1 cellular context compared by ENCODE assay signal in the genomic region with DNA sequence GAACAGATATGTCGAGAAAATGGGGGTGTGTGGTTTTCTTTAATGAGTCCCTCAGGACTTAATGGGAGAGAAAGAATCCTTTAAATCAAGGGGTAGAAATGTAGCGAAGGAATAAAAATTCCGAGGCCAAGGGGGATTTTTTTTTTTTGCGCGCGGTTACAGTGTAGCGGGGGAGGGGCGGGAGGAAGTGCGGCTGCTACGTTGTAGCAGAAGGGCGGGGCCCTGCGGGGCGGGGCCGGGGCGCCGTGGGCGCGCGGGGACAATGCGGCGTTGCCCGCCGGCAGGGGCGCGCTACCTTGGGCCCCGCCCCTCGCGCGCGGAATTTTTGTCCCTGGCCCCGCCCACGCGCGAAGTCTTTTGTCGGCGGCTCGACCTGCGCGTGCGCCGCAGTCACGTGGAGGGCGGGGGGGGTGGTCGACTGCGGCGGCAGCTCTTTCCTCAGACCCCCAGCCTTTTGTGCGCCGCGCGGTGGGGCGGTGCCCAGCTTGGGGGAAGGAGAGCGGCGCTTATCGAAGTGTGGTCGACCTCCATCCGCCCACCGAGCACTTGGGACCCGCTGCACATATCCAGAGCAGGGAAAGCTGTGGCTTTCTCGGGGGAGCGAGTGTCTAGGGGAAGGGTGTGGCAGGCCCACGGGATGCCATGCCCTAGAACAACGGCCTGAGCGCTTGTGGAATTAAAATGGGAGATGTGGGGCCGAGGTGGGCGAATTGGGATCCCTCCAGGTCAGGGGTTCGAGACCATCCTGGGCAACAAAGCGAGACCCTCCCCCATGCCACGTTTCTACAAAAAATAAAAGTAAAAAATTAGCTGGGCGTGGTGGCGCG.
TF ChIP-seq lines count a peak whose summit lies in the region.

No MANE protein-coding gene starts in this region.

TF ChIP-seq in A549, 52 proteins besides CTCF, POLR2A, EP300 and RAD21:
- no peak for TF ChIP-seq KDM5A (IDR thresholded peaks at IDR 0.05)
- peak; percentile 45 for TF ChIP-seq BHLHE40 (IDR thresholded peaks at IDR 0.05; ENCODE audit: low read depth, low read length)
- TF ChIP-seq RNF2 (IDR thresholded peaks at IDR 0.05; ENCODE audit: borderline replicate concordance, low read depth), result no peak
- 0 out of 2 replicates have a peak, but pooled peaks have one; percentile 65 for TF ChIP-seq POLR2AphosphoS2 (conservative IDR thresholded peaks at IDR 0.05; ENCODE audit: low read length)
- TF ChIP-seq REST (IDR thresholded peaks at IDR 0.05), result no peak
- TF ChIP-seq ZSCAN20 (CRISPR knock-in tag; IDR thresholded peaks at IDR 0.05), result no peak
- TF ChIP-seq JUNB (IDR thresholded peaks at IDR 0.05), result no peak
- no peak for TF ChIP-seq HOXB13 (CRISPR knock-in tag; IDR thresholded peaks at IDR 0.05; ENCODE audit: low read depth)
- TF ChIP-seq ZFP36 (IDR thresholded peaks at IDR 0.05; ENCODE audit: borderline replicate concordance, partially characterized antibody), result no peak
- TF ChIP-seq PBX3 (IDR thresholded peaks at IDR 0.05), result no peak; the same call in 1 of the 2 replicates
- no peak for TF ChIP-seq ESRRA (IDR thresholded peaks at IDR 0.05; ENCODE audit: borderline replicate concordance, low read length)
- no peak for TF ChIP-seq MYC (IDR thresholded peaks at IDR 0.05; ENCODE audit: borderline replicate concordance, low read length)
- no peak; the same call in none of the 2 replicates for TF ChIP-seq TFCP2L1 (CRISPR knock-in tag; IDR thresholded peaks at IDR 0.05)
- TF ChIP-seq SREBF2 (IDR thresholded peaks at IDR 0.05), result no peak
- no peak for TF ChIP-seq FOXS1 (CRISPR knock-in tag; IDR thresholded peaks at IDR 0.05)
- TF ChIP-seq E2F6 (IDR thresholded peaks at IDR 0.05; ENCODE audit: borderline replicate concordance, low read depth), result no peak
- TF ChIP-seq, protein P1, sequence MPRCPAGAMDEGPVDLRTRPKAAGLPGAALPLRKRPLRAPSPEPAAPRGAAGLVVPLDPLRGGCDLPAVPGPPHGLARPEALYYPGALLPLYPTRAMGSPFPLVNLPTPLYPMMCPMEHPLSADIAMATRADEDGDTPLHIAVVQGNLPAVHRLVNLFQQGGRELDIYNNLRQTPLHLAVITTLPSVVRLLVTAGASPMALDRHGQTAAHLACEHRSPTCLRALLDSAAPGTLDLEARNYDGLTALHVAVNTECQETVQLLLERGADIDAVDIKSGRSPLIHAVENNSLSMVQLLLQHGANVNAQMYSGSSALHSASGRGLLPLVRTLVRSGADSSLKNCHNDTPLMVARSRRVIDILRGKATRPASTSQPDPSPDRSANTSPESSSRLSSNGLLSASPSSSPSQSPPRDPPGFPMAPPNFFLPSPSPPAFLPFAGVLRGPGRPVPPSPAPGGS (IDR thresholded peaks at IDR 0.05), result no peak
- TF ChIP-seq ATOH8 (CRISPR knock-in tag; IDR thresholded peaks at IDR 0.05; ENCODE audit: low read depth), result no peak
- no peak for TF ChIP-seq HES2 (IDR thresholded peaks at IDR 0.05)
- no peak for TF ChIP-seq PHF8 (IDR thresholded peaks at IDR 0.05; ENCODE audit: borderline replicate concordance, low read depth)
- TF ChIP-seq ZC3H11A (IDR thresholded peaks at IDR 0.05), result no peak
- no peak for TF ChIP-seq RFX5 (IDR thresholded peaks at IDR 0.05)
- TF ChIP-seq NPAS2 (CRISPR knock-in tag; IDR thresholded peaks at IDR 0.05; ENCODE audit: borderline replicate concordance), result no peak; the same call in 1 of the 2 replicates
- no peak for TF ChIP-seq NR3C1 (IDR thresholded peaks at IDR 0.05)
- TF ChIP-seq GATA3 (IDR thresholded peaks at IDR 0.05; ENCODE audit: borderline replicate concordance), result no peak
- TF ChIP-seq, protein P2, sequence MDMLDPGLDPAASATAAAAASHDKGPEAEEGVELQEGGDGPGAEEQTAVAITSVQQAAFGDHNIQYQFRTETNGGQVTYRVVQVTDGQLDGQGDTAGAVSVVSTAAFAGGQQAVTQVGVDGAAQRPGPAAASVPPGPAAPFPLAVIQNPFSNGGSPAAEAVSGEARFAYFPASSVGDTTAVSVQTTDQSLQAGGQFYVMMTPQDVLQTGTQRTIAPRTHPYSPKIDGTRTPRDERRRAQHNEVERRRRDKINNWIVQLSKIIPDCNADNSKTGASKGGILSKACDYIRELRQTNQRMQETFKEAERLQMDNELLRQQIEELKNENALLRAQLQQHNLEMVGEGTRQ (IDR thresholded peaks at IDR 0.05), result peak; percentile 90
- TF ChIP-seq FOSL2 (IDR thresholded peaks at IDR 0.05), result no peak
- no peak for TF ChIP-seq FOSL2 (CRISPR knock-in tag; IDR thresholded peaks at IDR 0.05)
- no peak for TF ChIP-seq NFE2L2 (conservative IDR thresholded peaks at IDR 0.05; ENCODE audit: low read length)
- no peak for TF ChIP-seq HEYL (CRISPR knock-in tag; IDR thresholded peaks at IDR 0.05)
- TF ChIP-seq CHD4 (IDR thresholded peaks at IDR 0.05; ENCODE audit: borderline replicate concordance), result no peak
- TF ChIP-seq, protein P3, sequence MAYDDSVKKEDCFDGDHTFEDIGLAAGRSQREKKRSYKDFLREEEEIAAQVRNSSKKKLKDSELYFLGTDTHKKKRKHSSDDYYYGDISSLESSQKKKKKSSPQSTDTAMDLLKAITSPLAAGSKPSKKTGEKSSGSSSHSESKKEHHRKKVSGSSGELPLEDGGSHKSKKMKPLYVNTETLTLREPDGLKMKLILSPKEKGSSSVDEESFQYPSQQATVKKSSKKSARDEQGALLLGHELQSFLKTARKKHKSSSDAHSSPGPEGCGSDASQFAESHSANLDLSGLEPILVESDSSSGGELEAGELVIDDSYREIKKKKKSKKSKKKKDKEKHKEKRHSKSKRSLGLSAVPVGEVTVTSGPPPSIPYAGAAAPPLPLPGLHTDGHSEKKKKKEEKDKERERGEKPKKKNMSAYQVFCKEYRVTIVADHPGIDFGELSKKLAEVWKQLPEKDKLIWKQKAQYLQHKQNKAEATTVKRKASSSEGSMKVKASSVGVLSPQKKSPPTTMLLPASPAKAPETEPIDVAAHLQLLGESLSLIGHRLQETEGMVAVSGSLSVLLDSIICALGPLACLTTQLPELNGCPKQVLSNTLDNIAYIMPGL (CRISPR knock-in tag; IDR thresholded peaks at IDR 0.05; ENCODE audit: borderline replicate concordance), result 0 out of 2 replicates have a peak, but pooled peaks have one; percentile 25
- no peak for TF ChIP-seq ELK1 (IDR thresholded peaks at IDR 0.05; ENCODE audit: low read depth, low read length)
- TF ChIP-seq JUN (IDR thresholded peaks at IDR 0.05), result peak; percentile 57 to 74
- no peak for TF ChIP-seq CEBPB (IDR thresholded peaks at IDR 0.05)
- peak; percentile 33; the same call in 1 of the 2 replicates for TF ChIP-seq FOSB (CRISPR knock-in tag; IDR thresholded peaks at IDR 0.05)
- TF ChIP-seq KDM1A (IDR thresholded peaks at IDR 0.05; ENCODE audit: low read depth), result no peak
- no peak for TF ChIP-seq MAFK (IDR thresholded peaks at IDR 0.05; ENCODE audit: partially characterized antibody)
- TF ChIP-seq HOXA7 (CRISPR knock-in tag; IDR thresholded peaks at IDR 0.05), result peak; percentile 75
- TF ChIP-seq ZNF302 (CRISPR knock-in tag; IDR thresholded peaks at IDR 0.05), result no peak
- TF ChIP-seq, protein P4, sequence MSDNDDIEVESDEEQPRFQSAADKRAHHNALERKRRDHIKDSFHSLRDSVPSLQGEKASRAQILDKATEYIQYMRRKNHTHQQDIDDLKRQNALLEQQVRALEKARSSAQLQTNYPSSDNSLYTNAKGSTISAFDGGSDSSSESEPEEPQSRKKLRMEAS (IDR thresholded peaks at IDR 0.05), result peak; percentile 69; the same call in 1 of the 2 replicates
- no peak for TF ChIP-seq MAZ (IDR thresholded peaks at IDR 0.05; ENCODE audit: borderline replicate concordance, low read depth, low read length)
- no peak for TF ChIP-seq SMC3 (IDR thresholded peaks at IDR 0.05)
- peak; percentile 38; the same call in 1 of the 2 replicates for TF ChIP-seq RARB (CRISPR knock-in tag; IDR thresholded peaks at IDR 0.05)
- no peak for TF ChIP-seq HOXB5 (CRISPR knock-in tag; IDR thresholded peaks at IDR 0.05)
- no peak for TF ChIP-seq EHMT2 (IDR thresholded peaks at IDR 0.05; ENCODE audit: low read depth)
- TF ChIP-seq CBX2 (IDR thresholded peaks at IDR 0.05; ENCODE audit: borderline replicate concordance, low read depth), result no peak
- peak; percentile 23; the same call in 1 of the 2 replicates for TF ChIP-seq EHF (CRISPR knock-in tag; IDR thresholded peaks at IDR 0.05)
- TF ChIP-seq HDAC2 (IDR thresholded peaks at IDR 0.05), result no peak
- peak; percentile 76; the same call in 1 of the 2 replicates for TF ChIP-seq TP53 (CRISPR knock-in tag; IDR thresholded peaks at IDR 0.05)
- TF ChIP-seq CBX8 (IDR thresholded peaks at IDR 0.05), result no peak
- TF ChIP-seq CHD2 (IDR thresholded peaks at IDR 0.05; ENCODE audit: low read length, partially characterized antibody), result no peak
- no peak for TF ChIP-seq RCOR1 (IDR thresholded peaks at IDR 0.05; ENCODE audit: low read depth, low read length)
